19 cellular contexts compared by ENCODE assay signal in genomic region chr2:96112501-96113366, GRCh38. TPM values are rescaled to one million over a fixed set of nuclear protein-coding genes. Genes with fewer than 3 reads are reported as not detected.
DNase-seq lines count a peak whose midpoint lies in the region; ATAC-seq, FAIRE-seq and TF ChIP-seq lines count a peak whose summit lies in the region.
"Had no signal": no experiment of that assay in that cellular context is flagged by ENCODE, and none has a peak within 500 bp of the region (broad histone marks: within the 10 kb centered on the region; RNA-seq: fewer than 3 reads in every experiment).

No MANE protein-coding gene starts in this region.

- ATAC-seq in activated T-cell treated with anti-CD3 and anti-CD28 coated beads, Interleukin-2, amount 50 U/mL, for 72 hours (replicated peaks in 1 of 2), result no peak
- no peak for ATAC-seq in activated naive CD8-positive, alpha-beta T cell treated with anti-CD3 and anti-CD28 coated beads, Interleukin-2, amount 10 ng/mL, durations not matched to agents 7 days and 5 days (ENCODE audit: low read depth)
- ATAC-seq in right lobe of liver, result no peak
- no peak for ATAC-seq in HG02981 (IDR thresholded peaks at IDR 0.05; ENCODE audit: unreplicated experiment)
- ATAC-seq: HCT116, PC-3 had no signal

- FAIRE-seq in GM19239 (lab: Jason Lieb, UNC), result no peak
- FAIRE-seq: GM12891 had no signal

- 52% methylated on average over 6 of the region's 9 CpGs for WGBS in right lobe of liver (ENCODE audit: insufficient coverage, low coverage, low lambda C conversion rate, missing lambda C conversion rate)

- peaks cover 13% of the 10 kb centered on the region for H3K27me3 Mint-ChIP-seq in activated T-cell treated with anti-CD3 and anti-CD28 coated beads, Interleukin-2, amount 50 U/mL, for 72 hours (ENCODE audit: low read depth)
- H3K27me3 Mint-ChIP-seq in activated naive CD8-positive, alpha-beta T cell treated with anti-CD3 and anti-CD28 coated beads, Interleukin-2, amount 10 ng/mL, durations not matched to agents 7 days and 5 days, result peaks cover 11% of the 10 kb centered on the region

- H3K27me3 ChIP-seq in right lobe of liver (no peaks in the 10 kb centered on the region), skeletal muscle tissue (ENCODE audit: control insufficient read depth in 3 of 3, insufficient read depth in 3 of 3, low read length in 3 of 3) (peaks cover 29 to 55% (median 37%) of the 10 kb centered on the region in 3 donors), ascending aorta (peaks cover 7% of the 10 kb centered on the region)

- H3K9me3 Mint-ChIP-seq in activated T-cell treated with anti-CD3 and anti-CD28 coated beads, Interleukin-2, amount 50 U/mL, for 72 hours, result no peaks in the 10 kb centered on the region
- no peaks in the 10 kb centered on the region for H3K9me3 Mint-ChIP-seq in activated naive CD8-positive, alpha-beta T cell treated with anti-CD3 and anti-CD28 coated beads, Interleukin-2, amount 10 ng/mL, durations not matched to agents 7 days and 5 days

- TF ChIP-seq CTCF in right lobe of liver (IDR thresholded peaks at IDR 0.05) (no peak), ascending aorta (IDR thresholded peaks at IDR 0.05) (no peak)

- H3K4me3 Mint-ChIP-seq in activated T-cell treated with anti-CD3 and anti-CD28 coated beads, Interleukin-2, amount 50 U/mL, for 72 hours, result no peak overlapping the region
- no peak overlapping the region for H3K4me3 Mint-ChIP-seq in activated naive CD8-positive, alpha-beta T cell treated with anti-CD3 and anti-CD28 coated beads, Interleukin-2, amount 10 ng/mL, durations not matched to agents 7 days and 5 days

- H3K36me3 ChIP-seq in right lobe of liver (no peaks in the 10 kb centered on the region), skeletal muscle tissue (ENCODE audit: control insufficient read depth in 3 of 3, insufficient read depth in 3 of 3, low read length in 3 of 3) (no peaks in the 10 kb centered on the region), ascending aorta (no peaks in the 10 kb centered on the region)

- H3K9ac ChIP-seq in skeletal muscle tissue (ENCODE audit: low read depth in 1 of 3, low read length in 3 of 3), result peak overlapping the region in 2 of 3 donors; percentile 25 to 45

- peak; percentile 6 for DNase-seq in activated T-cell treated with anti-CD3 and anti-CD28 coated beads, Interleukin-2, amount 50 U/mL, for 1 hour
- no peak for DNase-seq in activated T-cell treated with anti-CD3 and anti-CD28 coated beads, Interleukin-2, amount 50 U/mL, for 72 hours
- DNase-seq in activated naive CD8-positive, alpha-beta T cell treated with anti-CD3 and anti-CD28 coated beads, Interleukin-2, amount 10 ng/mL, durations not matched to agents 7 days and 5 days, result peak; percentile 8
- DNase-seq in right lobe of liver (peak in 2 of 3 donors; percentile 4 to 35), ascending aorta (ENCODE audit: low spot score in 2 of 2) (no peak), GM19239 (ENCODE audit: insufficient read length, low spot score) (no peak)
- DNase-seq: 8988T, KG1, NCI-H1092, NCI-H2107, NCI-H446, NCI-H748 treated with DMSO at 0.1 percent for 48 hours, PC-3 had no signal

- H3K4me3 ChIP-seq in right lobe of liver (no peak overlapping the region), skeletal muscle tissue (ENCODE audit: low read length in 3 of 3) (peak overlapping the region in 1 of 3 donors; percentile 29), ascending aorta (peak overlapping the region in 1 of 2 donors; percentile 78)

- intact Hi-C loops in right lobe of liver (cut with DNase I) (no loop called here), ascending aorta (cut with DNase I) (loop anchor here (5.0 to 10.0 kb wide), 3 partner anchors 40 to 88 kb away; no protein-coding TSS in a partner anchor)

- peaks cover 13% of the 10 kb centered on the region for H3K4me1 Mint-ChIP-seq in activated T-cell treated with anti-CD3 and anti-CD28 coated beads, Interleukin-2, amount 50 U/mL, for 72 hours (ENCODE audit: low read depth)
- peaks cover 5% of the 10 kb centered on the region for H3K4me1 Mint-ChIP-seq in activated naive CD8-positive, alpha-beta T cell treated with anti-CD3 and anti-CD28 coated beads, Interleukin-2, amount 10 ng/mL, durations not matched to agents 7 days and 5 days

- no peak overlapping the region for H3K27ac Mint-ChIP-seq in activated T-cell treated with anti-CD3 and anti-CD28 coated beads, Interleukin-2, amount 50 U/mL, for 72 hours
- no peak overlapping the region for H3K27ac Mint-ChIP-seq in activated naive CD8-positive, alpha-beta T cell treated with anti-CD3 and anti-CD28 coated beads, Interleukin-2, amount 10 ng/mL, durations not matched to agents 7 days and 5 days

- TF ChIP-seq POLR2A in right lobe of liver (IDR thresholded peaks at IDR 0.05), result no peak

- POLR2A ChIA-PET in activated naive CD8-positive, alpha-beta T cell treated with anti-CD3 and anti-CD28 coated beads, Interleukin-2, amount 10 ng/mL, durations not matched to agents 7 days and 5 days (lab: Charles Lee), result no interaction called here

- H3K9me3 ChIP-seq in right lobe of liver (no peaks in the 10 kb centered on the region), skeletal muscle tissue (ENCODE audit: control insufficient read depth in 3 of 3, low read length in 3 of 3) (no peaks in the 10 kb centered on the region), ascending aorta (no peaks in the 10 kb centered on the region)

- H3K27ac ChIP-seq in right lobe of liver, result no peak overlapping the region
- H3K27ac ChIP-seq in skeletal muscle tissue (ENCODE audit: low read depth, low read length), result no peak overlapping the region
- H3K27ac ChIP-seq in ascending aorta, result no peak overlapping the region
- H3K27ac ChIP-seq: C4-2B had no signal

- H3K36me3 Mint-ChIP-seq in activated T-cell treated with anti-CD3 and anti-CD28 coated beads, Interleukin-2, amount 50 U/mL, for 72 hours (ENCODE audit: insufficient read depth in 2 of 2), result peaks cover 0 to 4% of the 10 kb centered on the region in 2 donors
- no peaks in the 10 kb centered on the region for H3K36me3 Mint-ChIP-seq in activated naive CD8-positive, alpha-beta T cell treated with anti-CD3 and anti-CD28 coated beads, Interleukin-2, amount 10 ng/mL, durations not matched to agents 7 days and 5 days

- H3K4me1 ChIP-seq in right lobe of liver (peaks cover 0 to 6% (median 0%) of the 10 kb centered on the region in 4 donors), skeletal muscle tissue (ENCODE audit: control insufficient read depth in 3 of 3, insufficient read depth in 3 of 3, low read length in 3 of 3) (peaks cover 11 to 25% (median 20%) of the 10 kb centered on the region in 3 donors), ascending aorta (peaks cover 4 to 7% of the 10 kb centered on the region in 2 donors)

RNA-seq across cellular contexts. Expression of gene ADRA2B, which starts 3.6 kb away (rescaled TPM):
- 1 to 10 TPM; 1.7 to 2.1 TPM for total RNA-seq in activated T-cell treated with anti-CD3 and anti-CD28 coated beads, Interleukin-2, amount 50 U/mL, for 72 hours
- under 1 TPM; 0.17 to 0.26 TPM for total RNA-seq in activated naive CD8-positive, alpha-beta T cell treated with anti-CD3 and anti-CD28 coated beads, Interleukin-2, amount 10 ng/mL, durations not matched to agents 7 days and 5 days
- total RNA-seq in right lobe of liver (1 to 10 TPM; 1.7 to 8.1 (median 3.2) TPM), skeletal muscle tissue (2.1 TPM), ascending aorta (9.4 TPM)
- total RNA-seq: MCF 10A, PC-3 had no signal

RNA-seq across cellular contexts. Expression of gene ASTL, which starts 25.6 kb away (rescaled TPM):
- total RNA-seq in activated T-cell treated with anti-CD3 and anti-CD28 coated beads, Interleukin-2, amount 50 U/mL, for 72 hours, result 1 to 10 TPM; 8.1 to 9.1 TPM
- 10 to 100 TPM; 12.2 to 14.7 TPM for total RNA-seq in activated naive CD8-positive, alpha-beta T cell treated with anti-CD3 and anti-CD28 coated beads, Interleukin-2, amount 10 ng/mL, durations not matched to agents 7 days and 5 days
- total RNA-seq in right lobe of liver, result not detected
- total RNA-seq in skeletal muscle tissue, result not detected
- total RNA-seq in ascending aorta, result not detected
- total RNA-seq: MCF 10A, PC-3 had no signal

RNA-seq across cellular contexts. Expression of gene DUSP2, which starts 32.5 kb away (rescaled TPM):
- total RNA-seq in activated T-cell treated with anti-CD3 and anti-CD28 coated beads, Interleukin-2, amount 50 U/mL, for 72 hours, result 100 to 1,000 TPM; 340 to 388 TPM
- total RNA-seq in activated naive CD8-positive, alpha-beta T cell treated with anti-CD3 and anti-CD28 coated beads, Interleukin-2, amount 10 ng/mL, durations not matched to agents 7 days and 5 days, result 10 to 100 TPM; 47.7 to 50.2 TPM
- total RNA-seq in right lobe of liver, result 1 to 10 TPM in 5 of 6 experiments, under 1 TPM in 1; 0.44 to 2.5 (median 1.2) TPM
- 4.2 TPM for total RNA-seq in skeletal muscle tissue
- 7.2 TPM for total RNA-seq in ascending aorta

Comparison
In these comparisons a context has a peak if more than half of its experiments do, and no peak if none do; other contexts are left out.
1. DNase-seq: peak in activated T-cell treated with anti-CD3 and anti-CD28 coated beads, Interleukin-2, amount 50 U/mL, for 1 hour (single experiment), activated naive CD8-positive, alpha-beta T cell treated with anti-CD3 and anti-CD28 coated beads, Interleukin-2, amount 10 ng/mL, durations not matched to agents 7 days and 5 days (single experiment) and right lobe of liver (2 of 3); none in activated T-cell treated with anti-CD3 and anti-CD28 coated beads, Interleukin-2, amount 50 U/mL, for 72 hours (0 of 2), ascending aorta (0 of 2) and GM19239 (single experiment).
2. RNA of gene DUSP2, which starts 32.5 kb away (total RNA-seq): 340 to 388 TPM in activated T-cell treated with anti-CD3 and anti-CD28 coated beads, Interleukin-2, amount 50 U/mL, for 72 hours; 47.7 to 50.2 TPM in activated naive CD8-positive, alpha-beta T cell treated with anti-CD3 and anti-CD28 coated beads, Interleukin-2, amount 10 ng/mL, durations not matched to agents 7 days and 5 days, 7.2 TPM in ascending aorta (single experiment), 4.2 TPM in skeletal muscle tissue (single experiment) and 0.44 to 2.5 TPM in right lobe of liver; every median in the first group is over 4 times any median in the second.